In the genomic region with DNA sequence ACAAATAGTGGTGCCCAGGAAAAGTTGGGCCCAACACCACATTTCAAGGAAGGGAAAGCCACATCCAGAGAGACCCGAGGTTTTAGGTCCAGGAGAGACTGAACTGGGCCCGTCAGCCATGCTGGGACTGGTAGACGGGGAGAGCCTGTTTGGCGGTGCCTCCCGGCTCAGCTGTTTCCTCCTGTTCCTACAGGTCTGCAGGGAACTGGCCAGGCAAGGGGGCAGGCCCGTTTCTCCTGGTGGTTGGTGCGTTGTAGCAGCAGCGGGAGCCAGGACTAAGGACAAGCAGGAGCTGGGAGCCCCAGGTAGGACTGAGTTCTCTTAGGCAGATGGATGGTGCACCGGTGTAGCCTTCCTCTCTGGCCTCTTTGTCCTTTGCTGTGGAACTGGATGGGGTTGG, we compare ENCODE assay signal across 19 cellular contexts. TPM values are rescaled to one million over a fixed set of nuclear protein-coding genes. Genes with fewer than 3 reads are reported as not detected.
DNase-seq lines count a peak whose midpoint lies in the region; ATAC-seq and TF ChIP-seq lines count a peak whose summit lies in the region.
"Had no signal": no experiment of that assay in that cellular context is flagged by ENCODE, and none has a peak within 500 bp of the region (broad histone marks: within the 10 kb centered on the region; RNA-seq: fewer than 3 reads in every experiment).

No MANE protein-coding gene starts in this region.

- H3K27ac ChIP-seq in DOHH2 (ENCODE audit: low read depth, low read length) (peak overlapping the region; percentile 97), SU-DHL-6 (ENCODE audit: low read depth, low read length) (peak overlapping the region; percentile 94), esophagus squamous epithelium (peak overlapping the region; percentile 35 to 98 (median 78)), thyroid gland (peak overlapping the region in 2 of 3 donors; percentile 36 to 44)
- H3K27ac ChIP-seq: right atrium auricular region had no signal

- peak overlapping the region; percentile 98 for H3K4me2 ChIP-seq in DOHH2 (ENCODE audit: low read length)
- peak overlapping the region; percentile 78 for H3K4me2 ChIP-seq in SU-DHL-6 (ENCODE audit: low read depth, low read length, poor library complexity, severe bottlenecking)

- H3K9me3 ChIP-seq in DOHH2 (ENCODE audit: control insufficient read depth, insufficient read depth, low read length): no peaks in the 10 kb centered on the region
- no peaks in the 10 kb centered on the region for H3K9me3 ChIP-seq in SU-DHL-6 (ENCODE audit: insufficient read depth, low read length)
- no peaks in the 10 kb centered on the region for H3K9me3 ChIP-seq in esophagus squamous epithelium
- no peaks in the 10 kb centered on the region for H3K9me3 ChIP-seq in thyroid gland
- H3K9me3 ChIP-seq: Caco-2, right atrium auricular region had no signal

- no peak overlapping the region for H2AFZ ChIP-seq in SU-DHL-6 (ENCODE audit: low read depth, low read length, severe bottlenecking)

- H3K9ac ChIP-seq in SU-DHL-6 (ENCODE audit: low read length): peak overlapping the region; percentile 53

- no peak for ATAC-seq in GM21529 (IDR thresholded peaks at IDR 0.05; ENCODE audit: unreplicated experiment)

- TF ChIP-seq CTCF in DOHH2 (IDR thresholded peaks at IDR 0.05; ENCODE audit: low read depth, low read length, poor library complexity, severe bottlenecking): no peak
- no peak for TF ChIP-seq CTCF in SU-DHL-6 (IDR thresholded peaks at IDR 0.05; ENCODE audit: insufficient read depth, low read length, poor library complexity, severe bottlenecking)
- peak in 3 of 6 experiments; percentile 2 to 32 (median 6) for TF ChIP-seq CTCF in esophagus squamous epithelium (IDR thresholded peaks at IDR 0.05)
- TF ChIP-seq CTCF in thyroid gland (IDR thresholded peaks at IDR 0.05): no peak

- no peaks in the 10 kb centered on the region for H3K27me3 ChIP-seq in DOHH2 (ENCODE audit: control insufficient read depth, low read length)
- no peaks in the 10 kb centered on the region for H3K27me3 ChIP-seq in SU-DHL-6 (ENCODE audit: low read length)
- H3K27me3 ChIP-seq in esophagus squamous epithelium: no peaks in the 10 kb centered on the region
- no peaks in the 10 kb centered on the region for H3K27me3 ChIP-seq in thyroid gland
- H3K27me3 ChIP-seq: right atrium auricular region had no signal

- TF ChIP-seq POLR2A in esophagus squamous epithelium (IDR thresholded peaks at IDR 0.05): no peak
- TF ChIP-seq POLR2A in thyroid gland (IDR thresholded peaks at IDR 0.05): no peak

- H4K20me1 ChIP-seq in DOHH2 (ENCODE audit: control insufficient read depth, insufficient read depth, low read depth, low read length) (peaks cover 27% of the 10 kb centered on the region; the same call in 1 of the 2 replicates), SU-DHL-6 (ENCODE audit: low read depth, low read length) (peaks cover 3% of the 10 kb centered on the region; the same call in 1 of the 2 replicates)

- 39 to 60% methylated on average over 1 to 9 of the region's 9 CpGs for WGBS in esophagus squamous epithelium, 2 donors
- WGBS in thyroid gland, 2 donors: 65 to 69% methylated on average over 5 to 9 of the region's 9 CpGs

- H3K79me2 ChIP-seq in DOHH2 (ENCODE audit: control insufficient read depth, low read length): peaks cover 93% of the 10 kb centered on the region
- H3K79me2 ChIP-seq in SU-DHL-6 (ENCODE audit: insufficient read depth, low read length): peaks cover 83% of the 10 kb centered on the region

- DNase-seq in esophagus squamous epithelium (lab: John Stamatoyannopoulos, UW): no peak
- DNase-seq in thyroid gland: no peak
- no peak for DNase-seq in NCI-H2196 treated with DMSO at 0.1 percent for 48 hours (lab: John Stamatoyannopoulos, UW; ENCODE audit: unreplicated experiment)
- DNase-seq in SW 1271 (lab: John Stamatoyannopoulos, UW): no peak
- DNase-seq: activated CD4-positive, alpha-beta T cell treated with anti-CD3 and anti-CD28 coated beads for 4 hours; activated naive CD8-positive, alpha-beta T cell treated with anti-CD3 and anti-CD28 coated beads, Interleukin-2, amount 10 ng/mL, durations not matched to agents 7 days and 5 days; Caco-2; cortex of kidney; DND-41; foreskin fibroblast; hypothalamus; islet precursor cell; NCI-H1417 treated with DMSO at 0.1 percent for 48 hours; NCI-H526 treated with DMSO at 0.1 percent for 48 hours; stimulated activated CD8-positive, alpha-beta memory T cell treated with anti-CD3 and anti-CD28 coated beads, Interleukin-4, amount 100 ng/mL, for 48 hours had no signal

- H3K4me3 ChIP-seq in DOHH2 (ENCODE audit: low read length) (peak overlapping the region; percentile 95), SU-DHL-6 (ENCODE audit: insufficient read depth, low read length, poor library complexity, severe bottlenecking) (no peak overlapping the region), esophagus squamous epithelium (no peak overlapping the region), thyroid gland (replicated peaks in 1 of 3) (no peak overlapping the region)
- H3K4me3 ChIP-seq: right atrium auricular region had no signal

- intact Hi-C loops in esophagus squamous epithelium (cut with DNase I) (no loop called here), thyroid gland (cut with DNase I) (loop anchor here (5.0 kb wide), 1 partner anchor 38 kb away; no protein-coding TSS in a partner anchor)

- H3K9me2 ChIP-seq in DOHH2 (replicated peaks; ENCODE audit: control insufficient read depth, low read length) (no peaks in the 10 kb centered on the region), SU-DHL-6 (replicated peaks; ENCODE audit: insufficient read depth, low read length) (no peaks in the 10 kb centered on the region)

- peaks cover 63% of the 10 kb centered on the region for H3K36me3 ChIP-seq in DOHH2 (ENCODE audit: control insufficient read depth, low read length)
- H3K36me3 ChIP-seq in SU-DHL-6 (ENCODE audit: low read length): no peaks in the 10 kb centered on the region
- peaks cover 0 to 12% (median 6%) of the 10 kb centered on the region in 3 donors for H3K36me3 ChIP-seq in esophagus squamous epithelium
- H3K36me3 ChIP-seq in thyroid gland: no peaks in the 10 kb centered on the region
- H3K36me3 ChIP-seq: right atrium auricular region had no signal

- H3F3A ChIP-seq in DOHH2 (ENCODE audit: control insufficient read depth, insufficient read depth) (peaks cover 28% of the 10 kb centered on the region), SU-DHL-6 (ENCODE audit: insufficient read depth) (peaks cover 53% of the 10 kb centered on the region)

- H3K4me1 ChIP-seq in DOHH2 (ENCODE audit: control insufficient read depth, low read length): peaks cover 84% of the 10 kb centered on the region
- H3K4me1 ChIP-seq in esophagus squamous epithelium: peaks cover 46 to 91% (median 56%) of the 10 kb centered on the region in 3 donors
- H3K4me1 ChIP-seq in thyroid gland: peaks cover 49 to 68% of the 10 kb centered on the region in 2 donors

RNA-seq across cellular contexts. Expression of a gene that starts 3.9 kb away (rescaled TPM):
- total RNA-seq in esophagus squamous epithelium: 10 to 100 TPM in 3 of 4 donors, 1 to 10 TPM in 1; 8.8 to 21.5 (median 20.1) TPM
- total RNA-seq in thyroid gland: 100 to 1,000 TPM in 1 of 4 donors, 10 to 100 TPM in 3; 32.0 to 154 (median 71.4) TPM

RNA-seq across cellular contexts. Expression of a gene that starts 34.7 kb away (rescaled TPM):
- total RNA-seq in esophagus squamous epithelium: 10 to 100 TPM in 3 of 4 donors, 1 to 10 TPM in 1; 4.9 to 18.2 (median 12.8) TPM
- 10 to 100 TPM; 14.4 to 17.7 (median 16.2) TPM for total RNA-seq in thyroid gland

Comparison
In these comparisons a context has a peak if more than half of its experiments do, and no peak if none do; other contexts are left out.
1. H3K27ac ChIP-seq: peak in every context shown above with its lines; median percentile 97 in DOHH2; 94 in SU-DHL-6; 78 in esophagus squamous epithelium; 40 in thyroid gland.